Comparison of ENCODE assay signal across 38 cellular contexts in the genomic region with DNA sequence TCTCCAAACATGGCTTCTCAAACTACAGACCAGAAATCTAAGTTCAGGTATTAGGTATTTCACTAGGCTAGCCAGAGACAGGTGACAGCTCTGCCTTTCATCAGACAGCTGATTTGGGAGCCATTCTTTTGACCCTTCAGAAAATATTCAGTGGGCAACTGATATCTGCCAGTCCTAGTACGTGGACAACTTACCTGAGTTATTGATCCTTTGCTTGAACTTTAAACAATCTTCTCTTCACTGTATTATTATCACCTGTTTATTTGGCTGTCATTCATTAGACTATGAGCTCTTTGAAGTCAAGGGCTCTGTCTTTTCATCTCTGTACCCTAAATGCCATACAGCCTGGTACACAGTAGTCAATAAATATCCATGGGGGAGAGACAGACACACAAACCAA.
"Had no signal": no experiment of that assay in that cellular context is flagged by ENCODE, and none has a peak within 500 bp of the region (broad histone marks: within the 10 kb centered on the region; RNA-seq: fewer than 3 reads in every experiment).

No MANE protein-coding gene starts in this region.

- FAIRE-seq: astrocyte, bronchial epithelial cell had no signal

- H3K27me3 ChIP-seq: adrenal gland, ascending aorta, body of pancreas, brain microvascular endothelial cell, breast epithelium, cardiac muscle cell had no signal

- H3K4me1 Mint-ChIP-seq: activated naive CD4-positive, alpha-beta T cell treated with anti-CD3 and anti-CD28 coated beads, Interleukin-2, amount 10 ng/mL, durations not matched to agents 7 days and 5 days; activated naive CD4-positive, alpha-beta T cell treated with anti-CD3 and anti-CD28 coated beads, Interleukin-2, amount 50 U/mL, for 24 hours; activated naive CD8-positive, alpha-beta T cell treated with anti-CD3 and anti-CD28 coated beads, Interleukin-2, amount 50 U/mL, for 24 hours; central memory CD8-positive, alpha-beta T cell had no signal

- ATAC-seq: activated naive CD4-positive, alpha-beta T cell treated with anti-CD3 and anti-CD28 coated beads, Interleukin-2, amount 50 U/mL, for 72 hours; activated naive CD8-positive, alpha-beta T cell treated with anti-CD3 and anti-CD28 coated beads, Interleukin-2, amount 50 U/mL, for 24 hours; activated T-cell treated with anti-CD3 and anti-CD28 coated beads, Interleukin-2, amount 50 U/mL, for 4 hours; activated T-cell treated with anti-CD3 and anti-CD28 coated beads, Interleukin-2, amount 50 U/mL, for 72 hours; body of pancreas had no signal

- H3K9me3 ChIP-seq: adrenal gland, ascending aorta, body of pancreas, breast epithelium had no signal

- H3K36me3 Mint-ChIP-seq: brain had no signal

- H3K9me3 Mint-ChIP-seq: activated naive CD4-positive, alpha-beta T cell treated with anti-CD3 and anti-CD28 coated beads for 36 hours; activated naive CD4-positive, alpha-beta T cell treated with anti-CD3 and anti-CD28 coated beads, Interleukin-2, amount 10 ng/mL, durations not matched to agents 7 days and 5 days; activated naive CD4-positive, alpha-beta T cell treated with anti-CD3 and anti-CD28 coated beads, Interleukin-2, amount 50 U/mL, for 24 hours; activated naive CD4-positive, alpha-beta T cell treated with anti-CD3 and anti-CD28 coated beads, Interleukin-2, amount 50 U/mL, for 72 hours; activated naive CD8-positive, alpha-beta T cell treated with anti-CD3 and anti-CD28 coated beads, Interleukin-2, amount 50 U/mL, for 24 hours; activated T-cell treated with anti-CD3 and anti-CD28 coated beads, Interleukin-2, amount 50 U/mL, for 24 hours; activated T-cell treated with anti-CD3 and anti-CD28 coated beads, Interleukin-2, amount 50 U/mL, for 4 hours; activated T-cell treated with anti-CD3 and anti-CD28 coated beads, Interleukin-2, amount 50 U/mL, for 72 hours; activated T-helper 1 cell treated with anti-CD3 and anti-CD28 coated beads, Interleukin-12 subunit alpha, Interleukin-12 subunit beta, Interleukin-2, Interleukin-4 antibody, amounts not matched to agents 30 ng/mL and 10 ng/mL and 1 ng/mL, durations not matched to agents 14 hours and 24 hours and 36 hours; activated T-helper 2 cell treated with anti-CD3 and anti-CD28 coated beads, Interferon-gamma antibody, Interleukin-2, Interleukin-4, amounts not matched to agents 10 μg/mL and 5 μg/mL and 100 μg/mL, durations not matched to agents 14 hours and 24 hours and 36 hours; brain; central memory CD8-positive, alpha-beta T cell had no signal

- H3K27me3 Mint-ChIP-seq: activated naive CD4-positive, alpha-beta T cell treated with anti-CD3 and anti-CD28 coated beads, Interleukin-2, amount 10 ng/mL, durations not matched to agents 7 days and 5 days; activated naive CD4-positive, alpha-beta T cell treated with anti-CD3 and anti-CD28 coated beads, Interleukin-2, amount 50 U/mL, for 24 hours; activated naive CD8-positive, alpha-beta T cell; activated naive CD8-positive, alpha-beta T cell treated with anti-CD3 and anti-CD28 coated beads, Interleukin-2, amount 50 U/mL, for 24 hours; activated T-cell treated with anti-CD3 and anti-CD28 coated beads, Interleukin-2, amount 50 U/mL, for 24 hours; central memory CD8-positive, alpha-beta T cell had no signal

- H3K4me3 ChIP-seq: adrenal gland, ascending aorta, body of pancreas, breast epithelium, cardiac muscle cell had no signal

- H3K4me1 ChIP-seq: adrenal gland, ascending aorta, body of pancreas, breast epithelium had no signal

- H3K27ac Mint-ChIP-seq: activated naive CD4-positive, alpha-beta T cell treated with anti-CD3 and anti-CD28 coated beads for 36 hours; activated naive CD4-positive, alpha-beta T cell treated with anti-CD3 and anti-CD28 coated beads, Interleukin-2, amount 10 ng/mL, durations not matched to agents 7 days and 5 days; activated naive CD4-positive, alpha-beta T cell treated with anti-CD3 and anti-CD28 coated beads, Interleukin-2, amount 50 U/mL, for 24 hours; activated naive CD4-positive, alpha-beta T cell treated with anti-CD3 and anti-CD28 coated beads, Interleukin-2, amount 50 U/mL, for 72 hours; activated naive CD8-positive, alpha-beta T cell; activated naive CD8-positive, alpha-beta T cell treated with anti-CD3 and anti-CD28 coated beads, Interleukin-2, amount 50 U/mL, for 24 hours; activated T-cell treated with anti-CD3 and anti-CD28 coated beads, Interleukin-2, amount 50 U/mL, for 24 hours; activated T-cell treated with anti-CD3 and anti-CD28 coated beads, Interleukin-2, amount 50 U/mL, for 72 hours; activated T-helper 1 cell treated with anti-CD3 and anti-CD28 coated beads, Interleukin-12 subunit alpha, Interleukin-12 subunit beta, Interleukin-2, Interleukin-4 antibody, amounts not matched to agents 30 ng/mL and 10 ng/mL and 1 ng/mL, durations not matched to agents 14 hours and 24 hours and 36 hours; activated T-helper 2 cell treated with anti-CD3 and anti-CD28 coated beads, Interferon-gamma antibody, Interleukin-2, Interleukin-4, amounts not matched to agents 10 μg/mL and 5 μg/mL and 100 μg/mL, durations not matched to agents 14 hours and 24 hours and 36 hours had no signal

- H3K4me3 Mint-ChIP-seq: activated naive CD4-positive, alpha-beta T cell treated with anti-CD3 and anti-CD28 coated beads for 36 hours; activated naive CD4-positive, alpha-beta T cell treated with anti-CD3 and anti-CD28 coated beads, Interleukin-2, amount 10 ng/mL, durations not matched to agents 7 days and 5 days; activated naive CD4-positive, alpha-beta T cell treated with anti-CD3 and anti-CD28 coated beads, Interleukin-2, amount 50 U/mL, for 24 hours; activated naive CD8-positive, alpha-beta T cell; activated naive CD8-positive, alpha-beta T cell treated with anti-CD3 and anti-CD28 coated beads, Interleukin-2, amount 50 U/mL, for 24 hours; activated T-cell treated with anti-CD3 and anti-CD28 coated beads, Interleukin-2, amount 50 U/mL, for 24 hours; activated T-cell treated with anti-CD3 and anti-CD28 coated beads, Interleukin-2, amount 50 U/mL, for 4 hours; activated T-cell treated with anti-CD3 and anti-CD28 coated beads, Interleukin-2, amount 50 U/mL, for 72 hours; activated T-helper 1 cell treated with anti-CD3 and anti-CD28 coated beads, Interleukin-12 subunit alpha, Interleukin-12 subunit beta, Interleukin-2, Interleukin-4 antibody, amounts not matched to agents 30 ng/mL and 10 ng/mL and 1 ng/mL, durations not matched to agents 14 hours and 24 hours and 36 hours; brain; central memory CD8-positive, alpha-beta T cell had no signal

- H3K27ac ChIP-seq: adrenal gland, ascending aorta, body of pancreas, brain microvascular endothelial cell, breast epithelium, cardiac muscle cell had no signal

- H3K36me3 ChIP-seq: adrenal gland, brain microvascular endothelial cell, breast epithelium had no signal

- DNase-seq: activated effector memory CD4-positive, alpha-beta T cell treated with anti-CD3 and anti-CD28 coated beads, Interleukin-2, amount 50 U/mL, for 16 hours; activated effector memory CD4-positive, alpha-beta T cell treated with Interleukin-2 at 50 U/mL for 16 hours; activated gamma-delta T cell; activated gamma-delta T cell treated with Interleukin-2 at 50 U/mL for 16 hours; activated naive CD4-positive, alpha-beta T cell; activated naive CD4-positive, alpha-beta T cell treated with anti-CD3 and anti-CD28 coated beads for 36 hours; activated naive CD4-positive, alpha-beta T cell treated with anti-CD3 and anti-CD28 coated beads, Interleukin-2, amount 10 ng/mL, durations not matched to agents 7 days and 5 days; activated naive CD4-positive, alpha-beta T cell treated with anti-CD3 and anti-CD28 coated beads, Interleukin-2, amount 50 U/mL, for 16 hours; activated naive CD4-positive, alpha-beta T cell treated with Interleukin-2 at 50 U/mL for 16 hours; activated naive CD8-positive, alpha-beta T cell treated with anti-CD3 and anti-CD28 coated beads, Interleukin-2, amount 50 U/mL, for 24 hours; activated T-cell treated with anti-CD3 and anti-CD28 coated beads for 4 hours; activated T-cell treated with anti-CD3 and anti-CD28 coated beads, Interleukin-2, amount 50 U/mL, for 1 hour; activated T-cell treated with anti-CD3 and anti-CD28 coated beads, Interleukin-2, amount 50 U/mL, for 24 hours; activated T-cell treated with anti-CD3 and anti-CD28 coated beads, Interleukin-2, amount 50 U/mL, for 4 hours; activated T-cell treated with anti-CD3 and anti-CD28 coated beads, Interleukin-2, amount 50 U/mL, for 48 hours; activated T-cell treated with anti-CD3 and anti-CD28 coated beads, Interleukin-2, amount 50 U/mL, for 72 hours; amniotic stem cell; amygdala; anterior cingulate cortex; aorta; body of pancreas; brain microvascular endothelial cell; caudate nucleus; central memory CD4-positive, alpha-beta T cell; cerebellar nuclear complex had no signal
